15 cellular contexts compared by ENCODE assay signal in the genomic region with DNA sequence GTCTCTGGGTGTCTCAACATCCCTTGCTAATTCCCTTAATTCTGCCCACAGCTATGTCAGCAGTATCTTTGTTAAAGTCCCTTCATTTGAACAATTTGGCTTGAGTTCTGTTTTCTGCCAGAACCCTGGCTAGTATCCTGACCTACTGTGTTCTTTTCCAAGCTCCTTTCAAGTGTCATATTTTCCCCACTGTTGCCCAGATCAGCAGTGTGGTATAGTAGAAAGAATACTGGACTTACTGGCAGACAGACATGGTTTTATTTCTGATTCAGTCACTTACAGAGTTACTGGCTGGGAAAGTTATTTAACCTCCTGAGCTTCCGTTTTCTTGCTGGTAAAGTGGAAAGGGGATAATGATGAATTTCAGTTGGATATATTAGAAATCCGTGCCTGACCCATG. TPM values are rescaled to one million over a fixed set of nuclear protein-coding genes. Genes with fewer than 3 reads are reported as not detected.
DNase-seq lines count a peak whose midpoint lies in the region; ATAC-seq and TF ChIP-seq lines count a peak whose summit lies in the region.
"Had no signal": no experiment of that assay in that cellular context is flagged by ENCODE, and none has a peak within 500 bp of the region (broad histone marks: within the 10 kb centered on the region; RNA-seq: fewer than 3 reads in every experiment).

No MANE protein-coding gene starts in this region.

- H2BK120ac ChIP-seq in IMR-90 (ENCODE audit: low read depth, low read length) = peak overlapping the region; percentile 87

- no peak for TF ChIP-seq POLR2A in IMR-90 (IDR thresholded peaks at IDR 0.05; ENCODE audit: low read depth, low read length)

- no peak overlapping the region for H3K4me3 ChIP-seq in IMR-90 (ENCODE audit: insufficient read depth, low read depth, low read length)
- H3K4me3 ChIP-seq in duodenal mucosa (ENCODE audit: low read depth in 1 of 2, low read length in 2 of 2) = no peak overlapping the region
- no peak overlapping the region for H3K4me3 ChIP-seq in lower lobe of right lung
- no peak overlapping the region for H3K4me3 ChIP-seq in subcutaneous abdominal adipose tissue (ENCODE audit: low read depth in 1 of 5, low read length in 5 of 5)
- H3K4me3 ChIP-seq: HAP-1 had no signal

- H2BK5ac ChIP-seq in IMR-90 (ENCODE audit: low read depth, low read length, poor library complexity, severe bottlenecking) = peak overlapping the region; percentile 94

- peak overlapping the region; percentile 97 for H2BK20ac ChIP-seq in IMR-90 (ENCODE audit: low read depth, low read length)

- TF ChIP-seq RAD21 in IMR-90 (IDR thresholded peaks at IDR 0.05; ENCODE audit: low read length) = no peak

- H3K4me1 ChIP-seq in IMR-90 (ENCODE audit: control insufficient read depth, insufficient read depth, low read length) (peaks cover 26% of the 10 kb centered on the region), duodenal mucosa (ENCODE audit: control insufficient read depth in 1 of 2, insufficient read depth in 2 of 2, low read length in 2 of 2) (no peaks in the 10 kb centered on the region), lower lobe of right lung (no peaks in the 10 kb centered on the region), subcutaneous abdominal adipose tissue (ENCODE audit: control insufficient read depth in 5 of 5, insufficient read depth in 5 of 5, low read length in 5 of 5) (peaks cover 6 to 24% (median 22%) of the 10 kb centered on the region in 5 donors)
- H3K4me1 ChIP-seq: HAP-1 had no signal

- ATAC-seq in IMR-90 (ENCODE audit: low read depth) = no peak
- ATAC-seq in lower lobe of right lung = no peak
- ATAC-seq: activated CD4-positive, alpha-beta T cell treated with anti-CD3 and anti-CD28 coated beads for 36 hours; activated T-cell treated with anti-CD3 and anti-CD28 coated beads, Interleukin-2, amount 50 U/mL, for 4 hours had no signal

- no peak overlapping the region for H3K4me2 ChIP-seq in IMR-90 (ENCODE audit: low read depth, low read length)

- H3K36me3 ChIP-seq in IMR-90 (ENCODE audit: control insufficient read depth, insufficient read depth, low read length) = no peaks in the 10 kb centered on the region
- H3K36me3 ChIP-seq in duodenal mucosa (ENCODE audit: control insufficient read depth in 1 of 2, insufficient read depth in 2 of 2, low read length in 2 of 2) = no peaks in the 10 kb centered on the region
- no peaks in the 10 kb centered on the region for H3K36me3 ChIP-seq in lower lobe of right lung
- no peaks in the 10 kb centered on the region for H3K36me3 ChIP-seq in subcutaneous abdominal adipose tissue (ENCODE audit: control insufficient read depth in 5 of 5, insufficient read depth in 5 of 5, low read length in 5 of 5)
- H3K36me3 ChIP-seq: HAP-1 had no signal

- peak overlapping the region; percentile 22; the same call in 1 of the 2 replicates for H3K27ac ChIP-seq in IMR-90 (ENCODE audit: insufficient read depth, low read length)
- peak overlapping the region; percentile 2 for H3K27ac ChIP-seq in duodenal mucosa (ENCODE audit: low read depth, low read length)
- H3K27ac ChIP-seq in lower lobe of right lung = peak overlapping the region; percentile 28
- H3K27ac ChIP-seq in subcutaneous abdominal adipose tissue (ENCODE audit: low read depth, low read length) = peak overlapping the region; percentile 31
- H3K27ac ChIP-seq: HL-60 had no signal

- H3K9me3 ChIP-seq in IMR-90 (ENCODE audit: control insufficient read depth, insufficient read depth, low read length) = no peaks in the 10 kb centered on the region
- no peaks in the 10 kb centered on the region for H3K9me3 ChIP-seq in duodenal mucosa (ENCODE audit: control insufficient read depth in 1 of 2, low read length in 2 of 2)
- no peaks in the 10 kb centered on the region for H3K9me3 ChIP-seq in lower lobe of right lung
- no peaks in the 10 kb centered on the region for H3K9me3 ChIP-seq in subcutaneous abdominal adipose tissue (ENCODE audit: control insufficient read depth in 5 of 5, low read length in 5 of 5)
- H3K9me3 ChIP-seq: HAP-1 had no signal

- H3K9me1 ChIP-seq in IMR-90 (ENCODE audit: insufficient read depth, low read length) = peaks cover 13% of the 10 kb centered on the region

- no peak overlapping the region for H2AFZ ChIP-seq in IMR-90 (replicated peaks; ENCODE audit: low read length, poor library complexity)

- H4K91ac ChIP-seq in IMR-90 (ENCODE audit: insufficient read depth, low read depth, low read length) = peak overlapping the region; percentile 97

- H3K56ac ChIP-seq in IMR-90 (ENCODE audit: extremely low read depth, insufficient read depth, low read length) = peak overlapping the region; percentile 69; the same call in 1 of the 2 replicates

- H3K9ac ChIP-seq in IMR-90 (ENCODE audit: low read depth, low read length) = peak overlapping the region; percentile 13; the same call in 1 of the 2 replicates
- no peak overlapping the region for H3K9ac ChIP-seq in duodenal mucosa (ENCODE audit: low read depth in 1 of 2, low read length in 2 of 2)
- H3K9ac ChIP-seq in subcutaneous abdominal adipose tissue (ENCODE audit: low read length in 5 of 5) = no peak overlapping the region

- H4K8ac ChIP-seq in IMR-90 (ENCODE audit: low read depth in 2 of 2, low read length in 2 of 2) = peak overlapping the region; percentile 77 to 93

- dilution Hi-C loops in IMR-90 (cut with HindIII; ENCODE audit: low sequenced_read_pairs, unreplicated experiment) = no loop called here

- peak overlapping the region; percentile 99 for H3K4ac ChIP-seq in IMR-90 (ENCODE audit: low read depth, low read length)

- H2AK9ac ChIP-seq in IMR-90 (replicated peaks; ENCODE audit: low read depth, low read length, poor library complexity) = no peak overlapping the region

- intact Hi-C loops in IMR-90 (cut with micrococcal nuclease) = no loop called here
- intact Hi-C loops in lower lobe of right lung (cut with DNase I) = no loop called here

- WGBS in IMR-90 (ENCODE audit: extremely low coverage in 2 of 2, insufficient read length in 1 of 2), 2 experiments = 100% methylated on average over 1 of the region's 2 CpGs; no CpG with 5 or more reads in 1 of the 2 experiments

- TF ChIP-seq CTCF in IMR-90 (conservative IDR thresholded peaks at IDR 0.05; ENCODE audit: low read depth, low read length) (no peak), lower lobe of right lung (IDR thresholded peaks at IDR 0.05) (no peak), GM10266 (IDR thresholded peaks at IDR 0.05; ENCODE audit: control insufficient read depth, insufficient read depth, low read depth, missing control alignments) (no peak)

- peak overlapping the region; percentile 96 for H2AK5ac ChIP-seq in IMR-90 (ENCODE audit: low read depth, low read length)

- peak overlapping the region; percentile 78; the same call in 1 of the 2 replicates for H4K5ac ChIP-seq in IMR-90 (ENCODE audit: low read depth, low read length)

- H4K20me1 ChIP-seq in IMR-90 (ENCODE audit: insufficient read depth, low read length) = no peaks in the 10 kb centered on the region

- peak overlapping the region; percentile 29; the same call in 1 of the 2 replicates for H3K23ac ChIP-seq in IMR-90 (ENCODE audit: low read depth, low read length)

- POLR2A ChIA-PET in IMR-90 (lab: Charles Lee; ENCODE audit: unreplicated experiment) = no interaction called here

- peak overlapping the region; percentile 80 for H3K18ac ChIP-seq in IMR-90 (ENCODE audit: low read depth, low read length)

- peak overlapping the region; percentile 97 for H3K14ac ChIP-seq in IMR-90 (replicated peaks; ENCODE audit: low read depth, low read length)

- peaks cover 8 to 36% of the 10 kb centered on the region in 2 experiments; a peak in 3 of 4 replicates for H3K79me1 ChIP-seq in IMR-90 (ENCODE audit: low read depth in 1 of 2, low read length in 2 of 2)

- in situ Hi-C loops in IMR-90 (cut with MboI; ENCODE audit: low sequenced_read_pairs) = no loop called here

- DNase-seq in IMR-90 = no peak
- DNase-seq in lower lobe of right lung = no peak
- no peak for DNase-seq in RPMI8226
- no peak for DNase-seq in iPS-NIHi7 (ENCODE audit: extremely low spot score)
- no peak for DNase-seq in GM10266 (ENCODE audit: extremely low spot score)
- no peak for DNase-seq in COLO668 (lab: John Stamatoyannopoulos, UW; ENCODE audit: unreplicated experiment)
- DNase-seq: activated CD4-positive, alpha-beta T cell treated with anti-CD3 and anti-CD28 coated beads for 36 hours; activated T-cell treated with anti-CD3 and anti-CD28 coated beads, Interleukin-2, amount 50 U/mL, for 4 hours; NCI-H1694 treated with DMSO at 0.1 percent for 48 hours; NCI-H69; nephron progenitor cell had no signal

- BruUV-seq in IMR-90 (replicated peaks; lab: Mats Ljungman, UMichigan) = no TSS peak

- CTCF ChIA-PET in IMR-90 (lab: Yijun Ruan, JAX) = interaction anchor here (1.2 kb wide), 1 partner anchor 54 kb away, joined by 3 read pairs; no protein-coding TSS in a partner anchor

- H3K27me3 ChIP-seq in IMR-90 (ENCODE audit: control insufficient read depth, insufficient read depth, low read length) (no peaks in the 10 kb centered on the region), duodenal mucosa (ENCODE audit: control insufficient read depth in 1 of 2, insufficient read depth in 2 of 2, low read length in 2 of 2) (no peaks in the 10 kb centered on the region), lower lobe of right lung (ENCODE audit: low read depth) (no peaks in the 10 kb centered on the region), subcutaneous abdominal adipose tissue (ENCODE audit: control insufficient read depth in 5 of 5, insufficient read depth in 4 of 5, low read length in 5 of 5) (no peaks in the 10 kb centered on the region)

- peak overlapping the region; percentile 66 for H2BK15ac ChIP-seq in IMR-90 (ENCODE audit: low read depth, low read length)

TF ChIP-seq in IMR-90, 13 proteins besides CTCF, POLR2A, EP300 and RAD21 (continues in another document):
- TF ChIP-seq FOS (IDR thresholded peaks at IDR 0.05; ENCODE audit: low read depth, low read length) (no peak), RCOR1 (IDR thresholded peaks at IDR 0.05; ENCODE audit: insufficient replicate concordance, low read length) (no peak), BHLHE40 (IDR thresholded peaks at IDR 0.05; ENCODE audit: low read depth, low read length) (no peak), CHD1 (IDR thresholded peaks at IDR 0.05; ENCODE audit: low read depth, low read length) (no peak), CEBPB (IDR thresholded peaks at IDR 0.05; ENCODE audit: low read depth, low read length) (no peak), MXI1 (IDR thresholded peaks at IDR 0.05; ENCODE audit: borderline replicate concordance, low read depth, low read length) (no peak)

RNA-seq across cellular contexts. Expression of gene RAB23, which starts 39.8 kb away (rescaled TPM):
- total RNA-seq in IMR-90 (2012; rRNA removed) (13.3 and 28.9 TPM in 2 replicates), lower lobe of right lung (11.3 TPM)
- 7.8 and 10.8 TPM in 2 replicates for polyA plus RNA-seq in IMR-90 (2012; rRNA removed)
- polyA plus RNA-seq in IMR-90 (2012; cell fraction: cytosol; rRNA removed) = 1.8 and 2.0 TPM in 2 replicates
- 0.72 and 6.9 TPM in 2 replicates for polyA plus RNA-seq in IMR-90 (2012; cell fraction: nucleus; rRNA removed; ENCODE audit: low replicate concordance)

RNA-seq across cellular contexts. Expression of gene PRIM2, which starts 55.5 kb away (rescaled TPM):
- total RNA-seq in IMR-90 (2012; rRNA removed) = 37.5 and 50.5 TPM in 2 replicates
- 7.7 and 11.8 TPM in 2 replicates for polyA plus RNA-seq in IMR-90 (2012; rRNA removed)
- polyA plus RNA-seq in IMR-90 (2012; cell fraction: cytosol; rRNA removed) = 2.1 and 3.4 TPM in 2 replicates
- 0.87 and 7.2 TPM in 2 replicates for polyA plus RNA-seq in IMR-90 (2012; cell fraction: nucleus; rRNA removed; ENCODE audit: low replicate concordance)
- total RNA-seq in lower lobe of right lung = 9.1 TPM
